Comparison of ENCODE assay signal across 11 cellular contexts in the genomic region with DNA sequence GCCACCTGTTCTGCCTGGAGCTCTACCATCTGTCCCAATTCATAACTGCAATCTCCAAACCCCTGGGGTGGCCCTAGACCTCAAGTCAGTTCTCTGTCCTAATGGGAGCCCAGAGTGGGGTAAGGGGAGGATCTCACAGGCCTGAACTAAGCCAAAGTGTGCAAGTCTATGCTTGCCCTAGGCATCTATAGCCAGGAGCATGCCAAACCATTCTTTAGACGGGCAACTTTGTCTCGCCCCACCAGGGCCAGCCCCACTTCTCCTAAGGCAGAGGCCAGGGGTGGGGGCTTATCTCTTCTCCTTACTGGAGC. TPM values are rescaled to one million over a fixed set of nuclear protein-coding genes. Genes with fewer than 3 reads are reported as not detected.
A peak's percentile ranks its signal among the peaks of the same experiment; 100 is the strongest.
DNase-seq lines count a peak whose midpoint lies in the region; ATAC-seq and TF ChIP-seq lines count a peak whose summit lies in the region.
"Had no signal": no experiment of that assay in that cellular context is flagged by ENCODE, and none has a peak within 500 bp of the region (broad histone marks: within the 10 kb centered on the region; RNA-seq: fewer than 3 reads in every experiment).

No MANE protein-coding gene starts in this region.

- no peak overlapping the region for H3K4me3 ChIP-seq in HCT116 (replicated peaks in 1 of 2; ENCODE audit: low read depth in 1 of 2, low read length in 2 of 2)
- no peak overlapping the region for H3K4me3 ChIP-seq in PC-9

- CTCF ChIA-PET in HCT116 (lab: Charles Lee), result interaction anchor here (0.8 to 4.9 kb wide), 9 partner anchors 10 to 590 kb away, joined by 3 to 70 read pairs (median 8); no protein-coding TSS in a partner anchor
- CTCF ChIA-PET in PC-9 (lab: Charles Lee), result interaction anchor here (0.7 to 1.2 kb wide), 2 partner anchors 197 to 418 kb away, joined by 10 read pairs; no protein-coding TSS in a partner anchor

- ATAC-seq in GM18870 (IDR thresholded peaks at IDR 0.05; ENCODE audit: unreplicated experiment) (peak; percentile 19), HCT116 (peak; percentile 5; the same call in 1 of the 2 replicates)

- H3K27ac Mint-ChIP-seq in T-helper 2 cell treated with Interferon-gamma antibody and Interleukin-4, amounts not matched to agents 5 μg/mL and 100 μg/mL, for 36 hours, result no peak overlapping the region
- H3K27ac Mint-ChIP-seq: mesothelial cell of epicardium had no signal

- RAD21 ChIA-PET in HCT116 (lab: Charles Lee; ENCODE audit: low non-redundant PET in 1 of 2, low total read pairs in 2 of 2, uncharacterized antibody in 2 of 2, unreplicated experiment in 2 of 2), result interaction anchor here (0.8 to 1.4 kb wide), 8 partner anchors 55 to 585 kb away, joined by 3 to 13 read pairs (median 6); a partner anchor contains a TSS

- no peaks in the 10 kb centered on the region for H3F3A ChIP-seq in PC-9 (ENCODE audit: insufficient read depth, low read depth)

- H3K9me3 ChIP-seq in HCT116 (ENCODE audit: control insufficient read depth in 1 of 2, insufficient read depth in 1 of 2, low read depth in 1 of 2, low read length in 2 of 2) (no peaks in the 10 kb centered on the region), PC-9 (ENCODE audit: insufficient read depth, low read depth) (no peaks in the 10 kb centered on the region)

- H3K9me2 ChIP-seq in HCT116 (ENCODE audit: insufficient read depth) (no peaks in the 10 kb centered on the region), PC-9 (ENCODE audit: insufficient read depth) (no peaks in the 10 kb centered on the region)

- TF ChIP-seq RAD21 in HCT116 (IDR thresholded peaks at IDR 0.05; ENCODE audit: low read depth), result no peak

- H3K4me2 ChIP-seq in HCT116 (ENCODE audit: low read length) (no peak overlapping the region), PC-9 (no peak overlapping the region)

- H3K4me1 ChIP-seq in HCT116 (ENCODE audit: control insufficient read depth in 1 of 2, insufficient read depth in 2 of 2, low read length in 2 of 2) (peaks cover 0 to 5% of the 10 kb centered on the region in 2 experiments; a peak in 1 of 4 replicates), PC-9 (replicated peaks; ENCODE audit: insufficient read depth) (no peaks in the 10 kb centered on the region)

- no peak overlapping the region for H2AFZ ChIP-seq in HCT116 (ENCODE audit: low read depth, low read length, poor library complexity, severe bottlenecking)
- no peak overlapping the region for H2AFZ ChIP-seq in PC-9

- H3K27me3 ChIP-seq in HCT116 (ENCODE audit: insufficient read depth, low read length) (no peaks in the 10 kb centered on the region), PC-9 (ENCODE audit: insufficient read depth, low read depth) (peaks cover 32% of the 10 kb centered on the region), layer of hippocampus (ENCODE audit: control insufficient read depth, insufficient read depth, low read length) (no peaks in the 10 kb centered on the region)

- H3K27me3 Mint-ChIP-seq in T-helper 2 cell treated with Interferon-gamma antibody and Interleukin-4, amounts not matched to agents 5 μg/mL and 100 μg/mL, for 36 hours (ENCODE audit: low read depth), result peaks cover 40% of the 10 kb centered on the region

- no peak for TF ChIP-seq CTCF in HCT116 (IDR thresholded peaks at IDR 0.05 in 2 of 3, conservative IDR thresholded peaks at IDR 0.05 in 1 of 3; ENCODE audit: borderline replicate concordance in 1 of 3, insufficient read depth in 1 of 3, low read depth in 2 of 3, low read length in 2 of 3)
- peak; percentile 26; the same call in 1 of the 2 replicates for TF ChIP-seq CTCF in PC-9 (conservative IDR thresholded peaks at IDR 0.05)

- POLR2A ChIA-PET in HCT116 (lab: Charles Lee) (no interaction called here), PC-9 (lab: Charles Lee; ENCODE audit: unreplicated experiment) (interaction anchor here (0.7 kb wide), 1 partner anchor 329 kb away, joined by 7 read pairs; no protein-coding TSS in a partner anchor)

- no peak for TF ChIP-seq POLR2A in HCT116 (IDR thresholded peaks at IDR 0.05; ENCODE audit: borderline replicate concordance, extremely low read depth, insufficient read depth, insufficient read length)

- DNase-seq in HCT116 (ENCODE audit: low read depth, low spot score) (no peak), PC-9 (no peak), NAMALWA (ENCODE audit: low spot score) (no peak), GM19238 (ENCODE audit: insufficient read length, low spot score) (no peak)
- no peak for DNase-seq in stimulated activated naive CD4-positive, alpha-beta T cell (lab: John Stamatoyannopoulos, UW)
- DNase-seq in T-helper 2 cell treated with Interferon-gamma antibody and Interleukin-4, amounts not matched to agents 5 μg/mL and 100 μg/mL, for 36 hours (ENCODE audit: low spot score), result no peak

- H3K79me2 ChIP-seq in HCT116 (ENCODE audit: insufficient read depth, low read length) (no peaks in the 10 kb centered on the region), PC-9 (ENCODE audit: low read depth) (no peaks in the 10 kb centered on the region)

- intact Hi-C loops in HCT116 (cut with micrococcal nuclease), result loop anchor here (1.0 kb wide), 2 partner anchors 419 to 585 kb away; no protein-coding TSS in a partner anchor
- intact Hi-C loops in PC-9 (cut with micrococcal nuclease; ENCODE audit: unreplicated experiment), result loop anchor here (1.0 to 5.0 kb wide), 4 partner anchors 54 to 586 kb away; a partner anchor contains a TSS

- no peaks in the 10 kb centered on the region for H3K9me3 Mint-ChIP-seq in T-helper 2 cell treated with Interferon-gamma antibody and Interleukin-4, amounts not matched to agents 5 μg/mL and 100 μg/mL, for 36 hours
- H3K9me3 Mint-ChIP-seq: mesothelial cell of epicardium; stimulated activated naive CD8-positive, alpha-beta T cell treated with anti-CD3 and anti-CD28 coated beads, Interleukin-15, Interleukin-2, amounts not matched to agents 100 ng/mL and 50 ng/mL, for 24 hours had no signal

- H4K20me1 ChIP-seq in HCT116 (ENCODE audit: insufficient read depth), result no peaks in the 10 kb centered on the region
- H4K20me1 ChIP-seq in PC-9 (ENCODE audit: insufficient read depth), result no peaks in the 10 kb centered on the region

- no peak overlapping the region for H3K4me3 Mint-ChIP-seq in T-helper 2 cell treated with Interferon-gamma antibody and Interleukin-4, amounts not matched to agents 5 μg/mL and 100 μg/mL, for 36 hours
- H3K4me3 Mint-ChIP-seq: mesothelial cell of epicardium had no signal

- H3K36me3 Mint-ChIP-seq in T-helper 2 cell treated with Interferon-gamma antibody and Interleukin-4, amounts not matched to agents 5 μg/mL and 100 μg/mL, for 36 hours (ENCODE audit: low read depth), result no peaks in the 10 kb centered on the region
- H3K36me3 Mint-ChIP-seq: mesothelial cell of epicardium had no signal

- H3K9ac ChIP-seq in HCT116 (ENCODE audit: low read length), result no peak overlapping the region

- no TSS peak for BruUV-seq in HCT116 (replicated peaks; lab: Mats Ljungman, UMichigan)
- BruUV-seq in PC-9 (replicated peaks; lab: Mats Ljungman, UMichigan), result no TSS peak

- no peaks in the 10 kb centered on the region for H3K36me3 ChIP-seq in HCT116 (ENCODE audit: control insufficient read depth in 1 of 2, insufficient read depth in 2 of 2, low read length in 2 of 2)
- no peaks in the 10 kb centered on the region for H3K36me3 ChIP-seq in PC-9 (ENCODE audit: low read depth)

- peaks cover 25% of the 10 kb centered on the region for H3K4me1 Mint-ChIP-seq in T-helper 2 cell treated with Interferon-gamma antibody and Interleukin-4, amounts not matched to agents 5 μg/mL and 100 μg/mL, for 36 hours (ENCODE audit: low read depth)
- H3K4me1 Mint-ChIP-seq: mesothelial cell of epicardium had no signal

- H3K27ac ChIP-seq in HCT116 (ENCODE audit: low read depth, low read length), result no peak overlapping the region
- no peak overlapping the region for H3K27ac ChIP-seq in PC-9
- peak overlapping the region; percentile 66 for H3K27ac ChIP-seq in layer of hippocampus (ENCODE audit: low read depth, low read length)

TF ChIP-seq in HCT116, 20 proteins besides CTCF, POLR2A, EP300 and RAD21 (continues in another document):
- TF ChIP-seq, protein P1, sequence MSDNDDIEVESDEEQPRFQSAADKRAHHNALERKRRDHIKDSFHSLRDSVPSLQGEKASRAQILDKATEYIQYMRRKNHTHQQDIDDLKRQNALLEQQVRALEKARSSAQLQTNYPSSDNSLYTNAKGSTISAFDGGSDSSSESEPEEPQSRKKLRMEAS (IDR thresholded peaks at IDR 0.05), result no peak
- TF ChIP-seq CBX3 (IDR thresholded peaks at IDR 0.05; ENCODE audit: low read depth), result no peak
- no peak for TF ChIP-seq SRF (IDR thresholded peaks at IDR 0.05; ENCODE audit: low read depth)
- TF ChIP-seq SIN3A (IDR thresholded peaks at IDR 0.05; ENCODE audit: low read depth), result no peak
- TF ChIP-seq SP1 (IDR thresholded peaks at IDR 0.05; ENCODE audit: low read depth), result no peak
- TF ChIP-seq YY1 (IDR thresholded peaks at IDR 0.05; ENCODE audit: extremely low read depth, insufficient replicate concordance, low read depth, low read length), result no peak
- TF ChIP-seq EGR1 (IDR thresholded peaks at IDR 0.05; ENCODE audit: low read depth), result no peak
- TF ChIP-seq TCF7L2 (IDR thresholded peaks at IDR 0.05; ENCODE audit: borderline replicate concordance, extremely low read depth, insufficient read depth, insufficient read length), result no peak

RNA-seq across cellular contexts. Expression of a gene that starts 3.3 kb away (rescaled TPM):
- total RNA-seq in HCT116 (2021; ENCODE audit: unreplicated experiment) (2.3 TPM), PC-9 (2021) (not detected in 2 replicates)
- polyA plus RNA-seq in HCT116 (2012), result 0.36 and 1.1 TPM in 2 replicates
- total RNA-seq: mesothelial cell of epicardium, pulmonary artery endothelial cell had no signal

RNA-seq across cellular contexts. Expression of a gene that starts 52.3 kb away (rescaled TPM):
- not detected for total RNA-seq in HCT116 (2021; ENCODE audit: unreplicated experiment)
- not detected in 2 replicates for polyA plus RNA-seq in HCT116 (2012)
- not detected in 2 replicates for total RNA-seq in PC-9 (2021)
- total RNA-seq: mesothelial cell of epicardium, pulmonary artery endothelial cell had no signal
